Comparison of ENCODE assay signal across 1 cellular context in genomic region chr2:160229591-160229990, GRCh38.
TF ChIP-seq lines count a peak whose summit lies in the region.

No MANE protein-coding gene starts in this region.

TF ChIP-seq in IMR-90, 13 proteins besides CTCF, POLR2A, EP300 and RAD21 (continued from another document):
- TF ChIP-seq MAFK (IDR thresholded peaks at IDR 0.05; ENCODE audit: low read depth, low read length) (peak; percentile 20; the same call in 1 of the 2 replicates), ELK1 (IDR thresholded peaks at IDR 0.05; ENCODE audit: borderline replicate concordance, low read depth, low read length) (no peak), FOS (IDR thresholded peaks at IDR 0.05; ENCODE audit: low read depth, low read length) (peak; percentile 66), NFE2L2 (IDR thresholded peaks at IDR 0.05; ENCODE audit: low read depth, low read length) (no peak), SMC3 (IDR thresholded peaks at IDR 0.05; ENCODE audit: low read depth, low read length) (no peak), RFX5 (IDR thresholded peaks at IDR 0.05; ENCODE audit: low read depth, low read length) (no peak)
